1 cellular context compared by ENCODE assay signal in the genomic region with DNA sequence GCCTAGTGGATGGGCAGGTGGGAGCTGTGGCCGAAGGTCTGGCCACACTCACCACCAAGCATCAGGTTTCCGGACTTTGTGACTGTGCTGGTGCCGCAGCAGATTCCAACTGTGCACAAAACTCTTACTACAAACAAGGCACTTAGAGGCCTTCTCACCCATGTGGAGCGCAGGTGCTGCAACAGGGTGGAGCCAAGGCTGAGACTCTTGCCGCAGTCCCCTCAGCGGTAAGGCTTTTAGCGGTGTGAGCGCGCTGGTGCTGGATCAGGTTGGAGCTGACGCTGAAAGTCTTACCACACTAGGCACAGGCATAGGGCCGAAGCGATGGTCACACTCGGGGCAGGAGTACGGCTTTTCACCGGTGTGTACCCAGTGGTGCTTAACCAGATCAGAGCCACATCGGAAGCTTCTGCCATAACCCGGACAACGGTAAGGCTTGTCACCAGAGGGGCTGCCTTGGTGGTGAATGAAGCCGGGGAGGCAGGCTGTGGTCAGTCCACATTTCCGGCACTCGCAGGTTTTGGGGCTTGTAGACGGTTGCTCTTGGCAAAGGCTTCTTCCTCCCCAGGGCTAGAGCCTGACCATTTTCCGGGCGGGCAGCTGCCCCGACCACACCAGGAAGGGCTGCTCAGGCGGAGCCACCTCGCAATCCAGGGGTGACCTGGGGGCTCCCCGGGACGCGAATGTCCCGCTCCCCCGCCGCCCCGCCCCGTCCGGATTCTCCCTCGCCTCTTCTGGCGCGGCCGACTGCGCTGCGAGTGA.
A peak's percentile ranks its signal among the peaks of the same experiment; 100 is the strongest.
TF ChIP-seq lines count a peak whose summit lies in the region.

No MANE protein-coding gene starts in this region.

TF ChIP-seq in K562, 482 proteins besides CTCF, POLR2A, EP300 and RAD21 (continued from another document):
- TF ChIP-seq, protein P1, sequence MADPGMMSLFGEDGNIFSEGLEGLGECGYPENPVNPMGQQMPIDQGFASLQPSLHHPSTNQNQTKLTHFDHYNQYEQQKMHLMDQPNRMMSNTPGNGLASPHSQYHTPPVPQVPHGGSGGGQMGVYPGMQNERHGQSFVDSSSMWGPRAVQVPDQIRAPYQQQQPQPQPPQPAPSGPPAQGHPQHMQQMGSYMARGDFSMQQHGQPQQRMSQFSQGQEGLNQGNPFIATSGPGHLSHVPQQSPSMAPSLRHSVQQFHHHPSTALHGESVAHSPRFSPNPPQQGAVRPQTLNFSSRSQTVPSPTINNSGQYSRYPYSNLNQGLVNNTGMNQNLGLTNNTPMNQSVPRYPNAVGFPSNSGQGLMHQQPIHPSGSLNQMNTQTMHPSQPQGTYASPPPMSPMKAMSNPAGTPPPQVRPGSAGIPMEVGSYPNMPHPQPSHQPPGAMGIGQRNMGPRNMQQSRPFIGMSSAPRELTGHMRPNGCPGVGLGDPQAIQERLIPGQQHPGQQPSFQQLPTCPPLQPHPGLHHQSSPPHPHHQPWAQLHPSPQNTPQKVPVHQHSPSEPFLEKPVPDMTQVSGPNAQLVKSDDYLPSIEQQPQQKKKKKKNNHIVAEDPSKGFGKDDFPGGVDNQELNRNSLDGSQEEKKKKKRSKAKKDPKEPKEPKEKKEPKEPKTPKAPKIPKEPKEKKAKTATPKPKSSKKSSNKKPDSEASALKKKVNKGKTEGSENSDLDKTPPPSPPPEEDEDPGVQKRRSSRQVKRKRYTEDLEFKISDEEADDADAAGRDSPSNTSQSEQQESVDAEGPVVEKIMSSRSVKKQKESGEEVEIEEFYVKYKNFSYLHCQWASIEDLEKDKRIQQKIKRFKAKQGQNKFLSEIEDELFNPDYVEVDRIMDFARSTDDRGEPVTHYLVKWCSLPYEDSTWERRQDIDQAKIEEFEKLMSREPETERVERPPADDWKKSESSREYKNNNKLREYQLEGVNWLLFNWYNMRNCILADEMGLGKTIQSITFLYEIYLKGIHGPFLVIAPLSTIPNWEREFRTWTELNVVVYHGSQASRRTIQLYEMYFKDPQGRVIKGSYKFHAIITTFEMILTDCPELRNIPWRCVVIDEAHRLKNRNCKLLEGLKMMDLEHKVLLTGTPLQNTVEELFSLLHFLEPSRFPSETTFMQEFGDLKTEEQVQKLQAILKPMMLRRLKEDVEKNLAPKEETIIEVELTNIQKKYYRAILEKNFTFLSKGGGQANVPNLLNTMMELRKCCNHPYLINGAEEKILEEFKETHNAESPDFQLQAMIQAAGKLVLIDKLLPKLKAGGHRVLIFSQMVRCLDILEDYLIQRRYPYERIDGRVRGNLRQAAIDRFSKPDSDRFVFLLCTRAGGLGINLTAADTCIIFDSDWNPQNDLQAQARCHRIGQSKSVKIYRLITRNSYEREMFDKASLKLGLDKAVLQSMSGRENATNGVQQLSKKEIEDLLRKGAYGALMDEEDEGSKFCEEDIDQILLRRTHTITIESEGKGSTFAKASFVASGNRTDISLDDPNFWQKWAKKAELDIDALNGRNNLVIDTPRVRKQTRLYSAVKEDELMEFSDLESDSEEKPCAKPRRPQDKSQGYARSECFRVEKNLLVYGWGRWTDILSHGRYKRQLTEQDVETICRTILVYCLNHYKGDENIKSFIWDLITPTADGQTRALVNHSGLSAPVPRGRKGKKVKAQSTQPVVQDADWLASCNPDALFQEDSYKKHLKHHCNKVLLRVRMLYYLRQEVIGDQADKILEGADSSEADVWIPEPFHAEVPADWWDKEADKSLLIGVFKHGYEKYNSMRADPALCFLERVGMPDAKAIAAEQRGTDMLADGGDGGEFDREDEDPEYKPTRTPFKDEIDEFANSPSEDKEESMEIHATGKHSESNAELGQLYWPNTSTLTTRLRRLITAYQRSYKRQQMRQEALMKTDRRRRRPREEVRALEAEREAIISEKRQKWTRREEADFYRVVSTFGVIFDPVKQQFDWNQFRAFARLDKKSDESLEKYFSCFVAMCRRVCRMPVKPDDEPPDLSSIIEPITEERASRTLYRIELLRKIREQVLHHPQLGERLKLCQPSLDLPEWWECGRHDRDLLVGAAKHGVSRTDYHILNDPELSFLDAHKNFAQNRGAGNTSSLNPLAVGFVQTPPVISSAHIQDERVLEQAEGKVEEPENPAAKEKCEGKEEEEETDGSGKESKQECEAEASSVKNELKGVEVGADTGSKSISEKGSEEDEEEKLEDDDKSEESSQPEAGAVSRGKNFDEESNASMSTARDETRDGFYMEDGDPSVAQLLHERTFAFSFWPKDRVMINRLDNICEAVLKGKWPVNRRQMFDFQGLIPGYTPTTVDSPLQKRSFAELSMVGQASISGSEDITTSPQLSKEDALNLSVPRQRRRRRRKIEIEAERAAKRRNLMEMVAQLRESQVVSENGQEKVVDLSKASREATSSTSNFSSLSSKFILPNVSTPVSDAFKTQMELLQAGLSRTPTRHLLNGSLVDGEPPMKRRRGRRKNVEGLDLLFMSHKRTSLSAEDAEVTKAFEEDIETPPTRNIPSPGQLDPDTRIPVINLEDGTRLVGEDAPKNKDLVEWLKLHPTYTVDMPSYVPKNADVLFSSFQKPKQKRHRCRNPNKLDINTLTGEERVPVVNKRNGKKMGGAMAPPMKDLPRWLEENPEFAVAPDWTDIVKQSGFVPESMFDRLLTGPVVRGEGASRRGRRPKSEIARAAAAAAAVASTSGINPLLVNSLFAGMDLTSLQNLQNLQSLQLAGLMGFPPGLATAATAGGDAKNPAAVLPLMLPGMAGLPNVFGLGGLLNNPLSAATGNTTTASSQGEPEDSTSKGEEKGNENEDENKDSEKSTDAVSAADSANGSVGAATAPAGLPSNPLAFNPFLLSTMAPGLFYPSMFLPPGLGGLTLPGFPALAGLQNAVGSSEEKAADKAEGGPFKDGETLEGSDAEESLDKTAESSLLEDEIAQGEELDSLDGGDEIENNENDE (IDR thresholded peaks at IDR 0.05; ENCODE audit: low read depth, low read length), result no peak
- no peak for TF ChIP-seq RHOXF2B (CRISPR knock-in tag; conservative IDR thresholded peaks at IDR 0.05)
- TF ChIP-seq, protein P2, sequence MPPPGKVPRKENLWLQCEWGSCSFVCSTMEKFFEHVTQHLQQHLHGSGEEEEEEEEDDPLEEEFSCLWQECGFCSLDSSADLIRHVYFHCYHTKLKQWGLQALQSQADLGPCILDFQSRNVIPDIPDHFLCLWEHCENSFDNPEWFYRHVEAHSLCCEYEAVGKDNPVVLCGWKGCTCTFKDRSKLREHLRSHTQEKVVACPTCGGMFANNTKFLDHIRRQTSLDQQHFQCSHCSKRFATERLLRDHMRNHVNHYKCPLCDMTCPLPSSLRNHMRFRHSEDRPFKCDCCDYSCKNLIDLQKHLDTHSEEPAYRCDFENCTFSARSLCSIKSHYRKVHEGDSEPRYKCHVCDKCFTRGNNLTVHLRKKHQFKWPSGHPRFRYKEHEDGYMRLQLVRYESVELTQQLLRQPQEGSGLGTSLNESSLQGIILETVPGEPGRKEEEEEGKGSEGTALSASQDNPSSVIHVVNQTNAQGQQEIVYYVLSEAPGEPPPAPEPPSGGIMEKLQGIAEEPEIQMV (tag; conservative IDR thresholded peaks at IDR 0.05; ENCODE audit: low read depth), result peak; percentile 48; the same call in 1 of the 2 replicates
- peak; percentile 22; the same call in 1 of the 2 replicates for TF ChIP-seq HDAC2 (IDR thresholded peaks at IDR 0.05)
- TF ChIP-seq, protein P3, sequence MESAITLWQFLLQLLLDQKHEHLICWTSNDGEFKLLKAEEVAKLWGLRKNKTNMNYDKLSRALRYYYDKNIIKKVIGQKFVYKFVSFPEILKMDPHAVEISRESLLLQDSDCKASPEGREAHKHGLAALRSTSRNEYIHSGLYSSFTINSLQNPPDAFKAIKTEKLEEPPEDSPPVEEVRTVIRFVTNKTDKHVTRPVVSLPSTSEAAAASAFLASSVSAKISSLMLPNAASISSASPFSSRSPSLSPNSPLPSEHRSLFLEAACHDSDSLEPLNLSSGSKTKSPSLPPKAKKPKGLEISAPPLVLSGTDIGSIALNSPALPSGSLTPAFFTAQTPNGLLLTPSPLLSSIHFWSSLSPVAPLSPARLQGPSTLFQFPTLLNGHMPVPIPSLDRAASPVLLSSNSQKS (CRISPR knock-in tag; IDR thresholded peaks at IDR 0.05), result no peak
- peak; percentile 74 for TF ChIP-seq MYC (IDR thresholded peaks at IDR 0.05; ENCODE audit: low read depth, low read length)
- TF ChIP-seq MYC (CRISPR knock-in tag; IDR thresholded peaks at IDR 0.05; ENCODE audit: borderline replicate concordance, low read depth), result no peak; the same call in 1 of the 2 replicates
- peak; percentile 68; the same call in 1 of the 2 replicates for TF ChIP-seq CTBP1 (IDR thresholded peaks at IDR 0.05; ENCODE audit: borderline replicate concordance)
- 0 out of 2 replicates have a peak, but pooled peaks have one; percentile 9 for TF ChIP-seq SRSF3 (IDR thresholded peaks at IDR 0.05; ENCODE audit: insufficient read depth, low read length)
- peak in 1 of 2 experiments; percentile 94; a peak in 2 of 4 replicates for TF ChIP-seq NONO (IDR thresholded peaks at IDR 0.05; ENCODE audit: low read depth in 2 of 2, low read length in 1 of 2)
- TF ChIP-seq, protein P4, sequence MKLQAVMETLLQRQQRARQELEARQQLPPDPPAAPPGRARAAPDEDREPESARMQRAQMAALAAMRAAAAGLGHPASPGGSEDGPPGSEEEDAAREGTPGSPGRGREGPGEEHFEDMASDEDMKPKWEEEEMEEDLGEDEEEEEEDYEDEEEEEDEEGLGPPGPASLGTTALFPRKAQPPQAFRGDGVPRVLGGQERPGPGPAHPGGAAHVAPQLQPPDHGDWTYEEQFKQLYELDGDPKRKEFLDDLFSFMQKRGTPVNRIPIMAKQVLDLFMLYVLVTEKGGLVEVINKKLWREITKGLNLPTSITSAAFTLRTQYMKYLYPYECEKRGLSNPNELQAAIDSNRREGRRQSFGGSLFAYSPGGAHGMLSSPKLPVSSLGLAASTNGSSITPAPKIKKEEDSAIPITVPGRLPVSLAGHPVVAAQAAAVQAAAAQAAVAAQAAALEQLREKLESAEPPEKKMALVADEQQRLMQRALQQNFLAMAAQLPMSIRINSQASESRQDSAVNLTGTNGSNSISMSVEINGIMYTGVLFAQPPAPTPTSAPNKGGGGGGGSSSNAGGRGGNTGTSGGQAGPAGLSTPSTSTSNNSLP (IDR thresholded peaks at IDR 0.05; ENCODE audit: borderline replicate concordance, low read depth, low read length), result no peak
- no peak for TF ChIP-seq NR2C1 (IDR thresholded peaks at IDR 0.05)
- TF ChIP-seq NR2C1 (tag; IDR thresholded peaks at IDR 0.05), result no peak
- no peak for TF ChIP-seq MTA1 (IDR thresholded peaks at IDR 0.05; ENCODE audit: borderline replicate concordance)
- no peak for TF ChIP-seq PCBP1 (IDR thresholded peaks at IDR 0.05; ENCODE audit: low read depth, low read length, poor library complexity, severe bottlenecking)
- TF ChIP-seq FOXJ2 (tag; IDR thresholded peaks at IDR 0.05), result peak; percentile 4; the same call in 1 of the 2 replicates
- no peak for TF ChIP-seq DIDO1 (tag; IDR thresholded peaks at IDR 0.05; ENCODE audit: low read depth)
- no peak for TF ChIP-seq PHTF2 (CRISPR knock-in tag; IDR thresholded peaks at IDR 0.05)
- TF ChIP-seq, protein P5, sequence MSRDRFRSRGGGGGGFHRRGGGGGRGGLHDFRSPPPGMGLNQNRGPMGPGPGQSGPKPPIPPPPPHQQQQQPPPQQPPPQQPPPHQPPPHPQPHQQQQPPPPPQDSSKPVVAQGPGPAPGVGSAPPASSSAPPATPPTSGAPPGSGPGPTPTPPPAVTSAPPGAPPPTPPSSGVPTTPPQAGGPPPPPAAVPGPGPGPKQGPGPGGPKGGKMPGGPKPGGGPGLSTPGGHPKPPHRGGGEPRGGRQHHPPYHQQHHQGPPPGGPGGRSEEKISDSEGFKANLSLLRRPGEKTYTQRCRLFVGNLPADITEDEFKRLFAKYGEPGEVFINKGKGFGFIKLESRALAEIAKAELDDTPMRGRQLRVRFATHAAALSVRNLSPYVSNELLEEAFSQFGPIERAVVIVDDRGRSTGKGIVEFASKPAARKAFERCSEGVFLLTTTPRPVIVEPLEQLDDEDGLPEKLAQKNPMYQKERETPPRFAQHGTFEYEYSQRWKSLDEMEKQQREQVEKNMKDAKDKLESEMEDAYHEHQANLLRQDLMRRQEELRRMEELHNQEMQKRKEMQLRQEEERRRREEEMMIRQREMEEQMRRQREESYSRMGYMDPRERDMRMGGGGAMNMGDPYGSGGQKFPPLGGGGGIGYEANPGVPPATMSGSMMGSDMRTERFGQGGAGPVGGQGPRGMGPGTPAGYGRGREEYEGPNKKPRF (IDR thresholded peaks at IDR 0.05; ENCODE audit: low read depth, low read length), result no peak
- no peak for TF ChIP-seq ZFPM2 (CRISPR knock-in tag; IDR thresholded peaks at IDR 0.05)
TF ChIP-seq in K562: peak in this region for 63.
